Comparison of ENCODE assay signal across 8 cellular contexts in the genomic region with DNA sequence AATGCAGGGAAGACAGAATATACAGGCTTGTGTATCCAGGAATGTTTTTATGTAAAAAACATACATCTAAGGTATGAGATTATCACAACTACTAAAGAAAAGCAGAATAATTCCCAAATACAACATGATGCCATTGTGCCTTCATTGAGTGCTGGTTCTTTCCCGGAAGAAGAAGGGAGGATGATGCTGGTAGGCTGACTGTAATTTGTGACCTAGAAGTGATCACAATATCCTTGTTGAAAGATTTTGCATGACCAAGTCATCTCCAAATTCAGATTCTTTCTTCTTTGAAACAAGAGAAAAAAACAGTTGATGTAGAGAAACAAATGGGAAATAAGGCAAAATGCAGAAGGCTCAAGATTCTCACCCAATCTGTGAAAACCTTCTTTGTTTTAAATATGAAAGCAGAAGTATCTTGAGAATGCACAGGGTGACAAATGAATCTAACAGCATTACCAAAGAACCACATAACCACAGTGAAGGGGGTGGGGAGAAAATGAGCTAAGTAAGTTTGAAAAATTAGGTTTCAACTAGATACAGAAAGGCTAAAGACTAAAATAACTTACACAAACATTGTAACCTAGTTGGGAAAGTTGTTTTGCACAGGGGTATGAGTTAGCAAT. TPM values are rescaled to one million over a fixed set of nuclear protein-coding genes. Genes with fewer than 3 reads are reported as not detected.
A peak's percentile ranks its signal among the peaks of the same experiment; 100 is the strongest.
DNase-seq lines count a peak whose midpoint lies in the region; ATAC-seq and TF ChIP-seq lines count a peak whose summit lies in the region.

No MANE protein-coding gene starts in this region.

- DNase-seq in GM12864 (ENCODE audit: low read depth), result peak; percentile 81
- DNase-seq in astrocyte of the spinal cord (ENCODE audit: low read depth, low spot score), result peak; percentile 51
- no peak for DNase-seq in OCI-M2 (lab: John Stamatoyannopoulos, UW; ENCODE audit: unreplicated experiment)
- DNase-seq in mesenteric fat pad (ENCODE audit: low spot score), result no peak
- DNase-seq in MG63, result no peak
- DNase-seq in hypothalamus (lab: John Stamatoyannopoulos, UW), result no peak

- in situ Hi-C loops in astrocyte of the spinal cord (cut with HindIII; ENCODE audit: low sequenced_read_pairs), result no loop called here

- H3K9me3 ChIP-seq in MG63, result no peaks in the 10 kb centered on the region

- TF ChIP-seq CTCF in GM12864 (IDR thresholded peaks at IDR 0.05; ENCODE audit: low read depth, low read length, missing control alignments) (no peak), astrocyte of the spinal cord (IDR thresholded peaks at IDR 0.05; ENCODE audit: low read depth, low read length) (no peak)

- H3K27me3 ChIP-seq in MG63, result no peaks in the 10 kb centered on the region

- H3K36me3 ChIP-seq in MG63, result peaks cover 32% of the 10 kb centered on the region

- peak; percentile 79 for ATAC-seq in GM21447 (IDR thresholded peaks at IDR 0.05; ENCODE audit: unreplicated experiment)
- ATAC-seq in HG03565 (IDR thresholded peaks at IDR 0.05; ENCODE audit: unreplicated experiment), result peak; percentile 84

- no peak overlapping the region for H3K4me3 ChIP-seq in GM12864 (ENCODE audit: low read depth, low read length)
- no peak overlapping the region for H3K4me3 ChIP-seq in astrocyte of the spinal cord (ENCODE audit: low read depth, low read length)
- no peak overlapping the region for H3K4me3 ChIP-seq in MG63

RNA-seq across cellular contexts. Expression of a gene that starts 20.4 kb away (rescaled TPM):
- total RNA-seq in mesenteric fat pad, result 14.1 TPM
- total RNA-seq in MG63 (2014; rRNA removed; shearing (Covaris generic); ENCODE audit: low replicate concordance), result 8.8 and 27.8 TPM in 2 replicates

RNA-seq across cellular contexts. Expression of a gene that starts 20.5 kb away (rescaled TPM):
- 10.1 TPM for total RNA-seq in mesenteric fat pad
- total RNA-seq in MG63 (2014; rRNA removed; shearing (Covaris generic); ENCODE audit: low replicate concordance), result 11.3 and 24.2 TPM in 2 replicates

RNA-seq across cellular contexts. Expression of a gene that starts 39.0 kb away (rescaled TPM):
- total RNA-seq in mesenteric fat pad, result not detected
- not detected in 2 replicates for total RNA-seq in MG63 (2014; rRNA removed; shearing (Covaris generic); ENCODE audit: low replicate concordance)

Comparison
In these comparisons a context has a peak if more than half of its experiments do, and no peak if none do; other contexts are left out.
1. DNase-seq: peak in GM12864 (single experiment) and astrocyte of the spinal cord (single experiment); none in OCI-M2 (single experiment), mesenteric fat pad (single experiment), MG63 (single experiment) and hypothalamus (0 of 51).